ENCODE assay signal across 28 cellular contexts in genomic region chr6:108993876-108994275, GRCh38.
"Had no signal": no experiment of that assay in that cellular context is flagged by ENCODE, and none has a peak within 500 bp of the region (broad histone marks: within the 10 kb centered on the region; RNA-seq: fewer than 3 reads in every experiment).

No MANE protein-coding gene starts in this region.

- ATAC-seq: activated CD8-positive, alpha-beta T cell treated with anti-CD3 and anti-CD28 coated beads, Interleukin-2, amount 10 ng/mL, durations not matched to agents 7 days and 5 days; PC-3 had no signal

- H3K4me3 Mint-ChIP-seq: activated CD4-positive, alpha-beta T cell treated with anti-CD3 and anti-CD28 coated beads, Interleukin-2, amount 10 ng/mL, durations not matched to agents 24 days and 14 days; activated CD8-positive, alpha-beta T cell treated with anti-CD3 and anti-CD28 coated beads, Interleukin-2, amount 10 ng/mL, durations not matched to agents 7 days and 5 days; activated naive CD4-positive, alpha-beta T cell treated with anti-CD3 and anti-CD28 coated beads, Interleukin-2, amount 50 U/mL, for 24 hours; activated naive CD8-positive, alpha-beta T cell treated with anti-CD3 and anti-CD28 coated beads, Interleukin-2, amount 10 ng/mL, durations not matched to agents 7 days and 5 days; activated T-cell treated with anti-CD3 and anti-CD28 coated beads, Interleukin-2, amount 50 U/mL, for 24 hours; central memory CD8-positive, alpha-beta T cell had no signal

- H3K4me1 ChIP-seq: ascending aorta, Peyer's patch had no signal

- H3K9me3 ChIP-seq: ascending aorta, Peyer's patch had no signal

- DNase-seq: activated CD4-positive, alpha-beta T cell treated with anti-CD3 and anti-CD28 coated beads, Interleukin-2, amount 10 ng/mL, durations not matched to agents 24 days and 14 days; activated CD4-positive, alpha-beta T cell treated with anti-CD3 and anti-CD28 coated beads, Interleukin-2, amount 50 U/mL, for 4 hours; activated CD8-positive, alpha-beta T cell treated with anti-CD3 and anti-CD28 coated beads, Interleukin-2, amount 10 ng/mL, durations not matched to agents 7 days and 5 days; activated gamma-delta T cell; activated naive CD4-positive, alpha-beta T cell treated with Interleukin-2 at 50 U/mL for 16 hours; activated naive CD8-positive, alpha-beta T cell treated with anti-CD3 and anti-CD28 coated beads, Interleukin-2, amount 10 ng/mL, durations not matched to agents 7 days and 5 days; activated T-cell treated with anti-CD3 and anti-CD28 coated beads, Interleukin-2, amount 50 U/mL, for 24 hours; amygdala; Karpas-422; KBM-7; NCI-H1105; NCI-H1417 treated with DMSO at 0.1 percent for 48 hours; NCI-H1930; NCI-H2081 treated with DMSO at 0.1 percent for 48 hours; NCI-H345; NCI-H524 treated with DMSO at 0.1 percent for 48 hours; PC-3; Peyer's patch; RPMI8226; SIG-M5; SW 1271; T-helper 1 cell; T1000 had no signal

- H3K9me3 Mint-ChIP-seq: activated CD4-positive, alpha-beta T cell treated with anti-CD3 and anti-CD28 coated beads, Interleukin-2, amount 10 ng/mL, durations not matched to agents 24 days and 14 days; activated naive CD4-positive, alpha-beta T cell treated with anti-CD3 and anti-CD28 coated beads, Interleukin-2, amount 50 U/mL, for 24 hours; activated naive CD8-positive, alpha-beta T cell treated with anti-CD3 and anti-CD28 coated beads, Interleukin-2, amount 10 ng/mL, durations not matched to agents 7 days and 5 days; activated T-cell treated with anti-CD3 and anti-CD28 coated beads, Interleukin-2, amount 50 U/mL, for 24 hours; activated T-helper 2 cell treated with anti-CD3 and anti-CD28 coated beads, Interferon-gamma antibody, Interleukin-2, Interleukin-4, amounts not matched to agents 10 μg/mL and 5 μg/mL and 100 μg/mL, durations not matched to agents 14 hours and 24 hours and 36 hours; central memory CD8-positive, alpha-beta T cell had no signal

- H3K27me3 Mint-ChIP-seq: activated CD4-positive, alpha-beta T cell treated with anti-CD3 and anti-CD28 coated beads, Interleukin-2, amount 10 ng/mL, durations not matched to agents 24 days and 14 days; activated naive CD4-positive, alpha-beta T cell treated with anti-CD3 and anti-CD28 coated beads, Interleukin-2, amount 50 U/mL, for 24 hours; activated naive CD8-positive, alpha-beta T cell treated with anti-CD3 and anti-CD28 coated beads, Interleukin-2, amount 10 ng/mL, durations not matched to agents 7 days and 5 days; activated T-cell treated with anti-CD3 and anti-CD28 coated beads, Interleukin-2, amount 50 U/mL, for 24 hours; central memory CD8-positive, alpha-beta T cell had no signal

- H3K27ac Mint-ChIP-seq: activated CD4-positive, alpha-beta T cell treated with anti-CD3 and anti-CD28 coated beads, Interleukin-2, amount 10 ng/mL, durations not matched to agents 24 days and 14 days; activated CD8-positive, alpha-beta T cell treated with anti-CD3 and anti-CD28 coated beads, Interleukin-2, amount 10 ng/mL, durations not matched to agents 7 days and 5 days; activated naive CD4-positive, alpha-beta T cell treated with anti-CD3 and anti-CD28 coated beads, Interleukin-2, amount 50 U/mL, for 24 hours; activated naive CD8-positive, alpha-beta T cell treated with anti-CD3 and anti-CD28 coated beads, Interleukin-2, amount 10 ng/mL, durations not matched to agents 7 days and 5 days; activated T-cell treated with anti-CD3 and anti-CD28 coated beads, Interleukin-2, amount 50 U/mL, for 24 hours; activated T-helper 2 cell treated with anti-CD3 and anti-CD28 coated beads, Interferon-gamma antibody, Interleukin-2, Interleukin-4, amounts not matched to agents 10 μg/mL and 5 μg/mL and 100 μg/mL, durations not matched to agents 14 hours and 24 hours and 36 hours had no signal

- H3K27ac ChIP-seq: ascending aorta, cardiac muscle cell, Peyer's patch had no signal

- H3K27me3 ChIP-seq: ascending aorta, cardiac muscle cell, Peyer's patch had no signal

- H3K4me3 ChIP-seq: ascending aorta, cardiac muscle cell, Peyer's patch had no signal

- H3K4me1 Mint-ChIP-seq: activated CD4-positive, alpha-beta T cell treated with anti-CD3 and anti-CD28 coated beads, Interleukin-2, amount 10 ng/mL, durations not matched to agents 24 days and 14 days; activated naive CD4-positive, alpha-beta T cell treated with anti-CD3 and anti-CD28 coated beads, Interleukin-2, amount 50 U/mL, for 24 hours; activated naive CD8-positive, alpha-beta T cell treated with anti-CD3 and anti-CD28 coated beads, Interleukin-2, amount 10 ng/mL, durations not matched to agents 7 days and 5 days; central memory CD8-positive, alpha-beta T cell had no signal
